ENCODE assay signal across 12 cellular contexts in genomic region chr1:32759997-32760623, GRCh38. TPM values are rescaled to one million over a fixed set of nuclear protein-coding genes. Genes with fewer than 3 reads are reported as not detected.
A peak's percentile ranks its signal among the peaks of the same experiment; 100 is the strongest.
DNase-seq lines count a peak whose midpoint lies in the region; TF ChIP-seq lines count a peak whose summit lies in the region.
"Had no signal": no experiment of that assay in that cellular context is flagged by ENCODE, and none has a peak within 500 bp of the region (broad histone marks: within the 10 kb centered on the region; RNA-seq: fewer than 3 reads in every experiment).

No MANE protein-coding gene starts in this region.

- peaks cover 0 to 42% (median 6%) of the 10 kb centered on the region in 4 donors for H3K4me1 ChIP-seq in tibial nerve

- no peak overlapping the region for H3K4me3 Mint-ChIP-seq in activated CD4-positive, alpha-beta memory T cell treated with anti-CD3 and anti-CD28 coated beads for 36 hours
- H3K4me3 Mint-ChIP-seq in activated CD4-positive, alpha-beta memory T cell treated with anti-CD3 and anti-CD28 coated beads, Interleukin-2, amount 10 ng/mL, durations not matched to agents 7 days and 5 days, result no peak overlapping the region
- H3K4me3 Mint-ChIP-seq: B cell, HFFc6, naive B cell had no signal

- CTCF ChIA-PET in activated CD4-positive, alpha-beta memory T cell treated with anti-CD3 and anti-CD28 coated beads for 36 hours (lab: Charles Lee), result interaction anchor here (1.8 to 5.3 kb wide), 3 partner anchors 13 to 48 kb away, joined by 8 to 32 read pairs (median 21); no protein-coding TSS in a partner anchor
- CTCF ChIA-PET in activated CD4-positive, alpha-beta memory T cell treated with anti-CD3 and anti-CD28 coated beads, Interleukin-2, amount 10 ng/mL, durations not matched to agents 7 days and 5 days (lab: Charles Lee), result interaction anchor here (0.6 to 0.7 kb wide), 2 partner anchors 44 to 187 kb away, joined by 3 to 4 read pairs; no protein-coding TSS in a partner anchor

- DNase-seq in activated CD4-positive, alpha-beta memory T cell treated with anti-CD3 and anti-CD28 coated beads for 36 hours, result no peak
- DNase-seq in activated CD4-positive, alpha-beta memory T cell treated with anti-CD3 and anti-CD28 coated beads, Interleukin-2, amount 10 ng/mL, durations not matched to agents 7 days and 5 days, result no peak
- DNase-seq in amniotic epithelial cell (ENCODE audit: low read depth) (peak; percentile 90), kidney tubule cell (ENCODE audit: low spot score) (peak; percentile 98), tibial nerve (ENCODE audit: low spot score in 2 of 2) (no peak), SW 1271 (lab: John Stamatoyannopoulos, UW) (no peak), anterior cingulate cortex (lab: John Stamatoyannopoulos, UW) (no peak), NCI-H774 (lab: John Stamatoyannopoulos, UW) (no peak)
- DNase-seq: HFFc6, naive B cell, NCI-H345 had no signal

- H3K4me1 Mint-ChIP-seq in activated CD4-positive, alpha-beta memory T cell treated with anti-CD3 and anti-CD28 coated beads for 36 hours (ENCODE audit: low read depth), result peaks cover 27% of the 10 kb centered on the region
- peaks cover 7% of the 10 kb centered on the region for H3K4me1 Mint-ChIP-seq in activated CD4-positive, alpha-beta memory T cell treated with anti-CD3 and anti-CD28 coated beads, Interleukin-2, amount 10 ng/mL, durations not matched to agents 7 days and 5 days
- H3K4me1 Mint-ChIP-seq: B cell had no signal

- POLR2A ChIA-PET in activated CD4-positive, alpha-beta memory T cell treated with anti-CD3 and anti-CD28 coated beads for 36 hours (lab: Charles Lee), result no interaction called here
- POLR2A ChIA-PET in activated CD4-positive, alpha-beta memory T cell treated with anti-CD3 and anti-CD28 coated beads, Interleukin-2, amount 10 ng/mL, durations not matched to agents 7 days and 5 days (lab: Charles Lee), result no interaction called here

- TF ChIP-seq POLR2A in tibial nerve (IDR thresholded peaks at IDR 0.05), result no peak

- no peaks in the 10 kb centered on the region for H3K9me3 ChIP-seq in tibial nerve

- 79 to 80% methylated on average over 13 to 14 of the region's 14 CpGs for WGBS in tibial nerve, 2 donors

- no peaks in the 10 kb centered on the region for H3K36me3 Mint-ChIP-seq in activated CD4-positive, alpha-beta memory T cell treated with anti-CD3 and anti-CD28 coated beads for 36 hours
- H3K36me3 Mint-ChIP-seq in activated CD4-positive, alpha-beta memory T cell treated with anti-CD3 and anti-CD28 coated beads, Interleukin-2, amount 10 ng/mL, durations not matched to agents 7 days and 5 days (ENCODE audit: low read depth), result no peaks in the 10 kb centered on the region
- H3K36me3 Mint-ChIP-seq: naive B cell had no signal

- no peaks in the 10 kb centered on the region for H3K27me3 Mint-ChIP-seq in activated CD4-positive, alpha-beta memory T cell treated with anti-CD3 and anti-CD28 coated beads for 36 hours
- H3K27me3 Mint-ChIP-seq in activated CD4-positive, alpha-beta memory T cell treated with anti-CD3 and anti-CD28 coated beads, Interleukin-2, amount 10 ng/mL, durations not matched to agents 7 days and 5 days, result peaks cover 17% of the 10 kb centered on the region
- H3K27me3 Mint-ChIP-seq: B cell, naive B cell had no signal

- intact Hi-C loops in activated CD4-positive, alpha-beta memory T cell treated with anti-CD3 and anti-CD28 coated beads for 36 hours (cut with micrococcal nuclease), result no loop called here

- TF ChIP-seq CTCF in tibial nerve (IDR thresholded peaks at IDR 0.05), result no peak

- H3K4me3 ChIP-seq in tibial nerve, result no peak overlapping the region

- TF ChIP-seq EP300 in tibial nerve (IDR thresholded peaks at IDR 0.05), result no peak

- no peaks in the 10 kb centered on the region for H3K27me3 ChIP-seq in tibial nerve

- no peaks in the 10 kb centered on the region for H3K9me3 Mint-ChIP-seq in activated CD4-positive, alpha-beta memory T cell treated with anti-CD3 and anti-CD28 coated beads for 36 hours
- no peaks in the 10 kb centered on the region for H3K9me3 Mint-ChIP-seq in activated CD4-positive, alpha-beta memory T cell treated with anti-CD3 and anti-CD28 coated beads, Interleukin-2, amount 10 ng/mL, durations not matched to agents 7 days and 5 days
- H3K9me3 Mint-ChIP-seq: HFFc6, naive B cell had no signal

- peak overlapping the region; percentile 38 for H3K27ac Mint-ChIP-seq in activated CD4-positive, alpha-beta memory T cell treated with anti-CD3 and anti-CD28 coated beads for 36 hours
- H3K27ac Mint-ChIP-seq in activated CD4-positive, alpha-beta memory T cell treated with anti-CD3 and anti-CD28 coated beads, Interleukin-2, amount 10 ng/mL, durations not matched to agents 7 days and 5 days, result no peak overlapping the region
- H3K27ac Mint-ChIP-seq: B cell, HFFc6 had no signal

- peak overlapping the region; percentile 3 to 78 (median 63) for H3K27ac ChIP-seq in tibial nerve

- no peaks in the 10 kb centered on the region for H3K36me3 ChIP-seq in tibial nerve

RNA-seq across cellular contexts. Expression of gene YARS1, which starts 57.0 kb away (rescaled TPM):
- total RNA-seq in activated CD4-positive, alpha-beta memory T cell treated with anti-CD3 and anti-CD28 coated beads for 36 hours, result 100 to 1,000 TPM; 208 to 213 TPM
- total RNA-seq in activated CD4-positive, alpha-beta memory T cell treated with anti-CD3 and anti-CD28 coated beads, Interleukin-2, amount 10 ng/mL, durations not matched to agents 7 days and 5 days, result 100 to 1,000 TPM; 204 to 214 TPM
- total RNA-seq in tibial nerve, result 10 to 100 TPM; 29.0 to 80.7 (median 50.2) TPM

RNA-seq across cellular contexts. Expression of gene S100PBP, which starts 57.3 kb away (rescaled TPM):
- 10 to 100 TPM; 30.4 to 32.7 TPM for total RNA-seq in activated CD4-positive, alpha-beta memory T cell treated with anti-CD3 and anti-CD28 coated beads for 36 hours
- 10 to 100 TPM; 78.4 to 84.0 TPM for total RNA-seq in activated CD4-positive, alpha-beta memory T cell treated with anti-CD3 and anti-CD28 coated beads, Interleukin-2, amount 10 ng/mL, durations not matched to agents 7 days and 5 days
- 10 to 100 TPM; 24.0 to 55.5 (median 33.4) TPM for total RNA-seq in tibial nerve

RNA-seq across cellular contexts. Expression of gene SYNC, which starts 57.5 kb away (rescaled TPM):
- total RNA-seq in activated CD4-positive, alpha-beta memory T cell treated with anti-CD3 and anti-CD28 coated beads for 36 hours, result not detected
- not detected for total RNA-seq in activated CD4-positive, alpha-beta memory T cell treated with anti-CD3 and anti-CD28 coated beads, Interleukin-2, amount 10 ng/mL, durations not matched to agents 7 days and 5 days
- 10 to 100 TPM; 10.2 to 31.2 (median 23.7) TPM for total RNA-seq in tibial nerve
- total RNA-seq: B cell had no signal

Comparison
In these comparisons a context has a peak if more than half of its experiments do, and no peak if none do; other contexts are left out.
1. DNase-seq: peak in amniotic epithelial cell (single experiment) and kidney tubule cell (single experiment); none in activated CD4-positive, alpha-beta memory T cell treated with anti-CD3 and anti-CD28 coated beads for 36 hours (single experiment), activated CD4-positive, alpha-beta memory T cell treated with anti-CD3 and anti-CD28 coated beads, Interleukin-2, amount 10 ng/mL, durations not matched to agents 7 days and 5 days (single experiment), tibial nerve (0 of 2), SW 1271 (0 of 2), anterior cingulate cortex (0 of 58) and NCI-H774 (single experiment).
2. RNA of gene SYNC, which starts 57.5 kb away (total RNA-seq): 10.2 to 31.2 TPM in tibial nerve; not detected in activated CD4-positive, alpha-beta memory T cell treated with anti-CD3 and anti-CD28 coated beads for 36 hours and not detected in activated CD4-positive, alpha-beta memory T cell treated with anti-CD3 and anti-CD28 coated beads, Interleukin-2, amount 10 ng/mL, durations not matched to agents 7 days and 5 days; every median in the first group is over 10 times any median in the second.